ENCODE assay signal across 8 cellular contexts in genomic region chr12:102484017-102484731, GRCh38. TPM values are rescaled to one million over a fixed set of nuclear protein-coding genes. Genes with fewer than 3 reads are reported as not detected.
DNase-seq lines count a peak whose midpoint lies in the region; ATAC-seq and TF ChIP-seq lines count a peak whose summit lies in the region.

No MANE protein-coding gene starts in this region.

- H3K79me2 ChIP-seq in parathyroid adenoma: no peaks in the 10 kb centered on the region

- H3K4me1 Mint-ChIP-seq in activated T-helper 1 cell treated with anti-CD3 and anti-CD28 coated beads, Interleukin-12 subunit alpha, Interleukin-12 subunit beta, Interleukin-2, Interleukin-4 antibody, amounts not matched to agents 30 ng/mL and 10 ng/mL and 1 ng/mL, durations not matched to agents 14 hours and 24 hours and 36 hours (ENCODE audit: low read depth): peaks cover 33% of the 10 kb centered on the region

- peaks cover 2% of the 10 kb centered on the region for H3K4me1 ChIP-seq in parathyroid adenoma
- H3K4me1 ChIP-seq in upper lobe of left lung: peaks cover 0 to 15% (median 10%) of the 10 kb centered on the region in 4 donors

- TF ChIP-seq EP300 in upper lobe of left lung (IDR thresholded peaks at IDR 0.05): no peak

- WGBS in upper lobe of left lung, 2 donors: 19 to 22% methylated on average over 14 of the region's 14 CpGs

- H3K27ac Mint-ChIP-seq in activated T-helper 1 cell treated with anti-CD3 and anti-CD28 coated beads, Interleukin-12 subunit alpha, Interleukin-12 subunit beta, Interleukin-2, Interleukin-4 antibody, amounts not matched to agents 30 ng/mL and 10 ng/mL and 1 ng/mL, durations not matched to agents 14 hours and 24 hours and 36 hours: peak overlapping the region; percentile 92

- H3K27ac ChIP-seq in parathyroid adenoma: no peak overlapping the region
- H3K27ac ChIP-seq in upper lobe of left lung: peak overlapping the region in 3 of 4 donors; percentile 33 to 67 (median 36)

- peak overlapping the region; percentile 60 for H2AFZ ChIP-seq in parathyroid adenoma

- TF ChIP-seq POLR2A in upper lobe of left lung (IDR thresholded peaks at IDR 0.05): no peak

- H3K27me3 Mint-ChIP-seq in activated T-helper 1 cell treated with anti-CD3 and anti-CD28 coated beads, Interleukin-12 subunit alpha, Interleukin-12 subunit beta, Interleukin-2, Interleukin-4 antibody, amounts not matched to agents 30 ng/mL and 10 ng/mL and 1 ng/mL, durations not matched to agents 14 hours and 24 hours and 36 hours (ENCODE audit: insufficient read depth): no peaks in the 10 kb centered on the region

- peaks cover 2% of the 10 kb centered on the region for H3K36me3 Mint-ChIP-seq in activated T-helper 1 cell treated with anti-CD3 and anti-CD28 coated beads, Interleukin-12 subunit alpha, Interleukin-12 subunit beta, Interleukin-2, Interleukin-4 antibody, amounts not matched to agents 30 ng/mL and 10 ng/mL and 1 ng/mL, durations not matched to agents 14 hours and 24 hours and 36 hours (ENCODE audit: low read depth)

- peak overlapping the region; percentile 73 for H3K4me3 Mint-ChIP-seq in activated T-helper 1 cell treated with anti-CD3 and anti-CD28 coated beads, Interleukin-12 subunit alpha, Interleukin-12 subunit beta, Interleukin-2, Interleukin-4 antibody, amounts not matched to agents 30 ng/mL and 10 ng/mL and 1 ng/mL, durations not matched to agents 14 hours and 24 hours and 36 hours

- H3K9me3 Mint-ChIP-seq in activated T-helper 1 cell treated with anti-CD3 and anti-CD28 coated beads, Interleukin-12 subunit alpha, Interleukin-12 subunit beta, Interleukin-2, Interleukin-4 antibody, amounts not matched to agents 30 ng/mL and 10 ng/mL and 1 ng/mL, durations not matched to agents 14 hours and 24 hours and 36 hours: no peaks in the 10 kb centered on the region

- H3K9ac ChIP-seq in parathyroid adenoma: no peak overlapping the region

- peak; percentile 9 for DNase-seq in CMK (ENCODE audit: low read depth)
- peak; percentile 30 for DNase-seq in GM19240 (ENCODE audit: insufficient read length, low spot score)
- DNase-seq in OCI-M1 (lab: John Stamatoyannopoulos, UW): peak; percentile 83
- DNase-seq in activated T-helper 1 cell treated with anti-CD3 and anti-CD28 coated beads, Interleukin-12 subunit alpha, Interleukin-12 subunit beta, Interleukin-2, Interleukin-4 antibody, amounts not matched to agents 30 ng/mL and 10 ng/mL and 1 ng/mL, durations not matched to agents 14 hours and 24 hours and 36 hours (ENCODE audit: low spot score): peak; percentile 42
- DNase-seq in foreskin melanocyte: peak; percentile 91
- peak in 1 of 2 donors; percentile 37 for DNase-seq in upper lobe of left lung

- peak; percentile 42 for ATAC-seq in HG03439 (IDR thresholded peaks at IDR 0.05; ENCODE audit: unreplicated experiment)
- peak; percentile 69 to 80 for ATAC-seq in upper lobe of left lung (ENCODE audit: low FRiP score in 2 of 2)

- H3K9me3 ChIP-seq in parathyroid adenoma (ENCODE audit: control insufficient read depth, low read length) (no peaks in the 10 kb centered on the region), upper lobe of left lung (no peaks in the 10 kb centered on the region)

- peak; percentile 86 for TF ChIP-seq CTCF in parathyroid adenoma (IDR thresholded peaks at IDR 0.05)
- TF ChIP-seq CTCF in upper lobe of left lung (IDR thresholded peaks at IDR 0.05): peak; percentile 42 to 91 (median 65)

- H3K27me3 ChIP-seq in parathyroid adenoma (ENCODE audit: control insufficient read depth, insufficient read depth, low read length) (no peaks in the 10 kb centered on the region), upper lobe of left lung (no peaks in the 10 kb centered on the region)

- intact Hi-C loops in activated T-helper 1 cell treated with anti-CD3 and anti-CD28 coated beads, Interleukin-12 subunit alpha, Interleukin-12 subunit beta, Interleukin-2, Interleukin-4 antibody, amounts not matched to agents 30 ng/mL and 10 ng/mL and 1 ng/mL, durations not matched to agents 14 hours and 24 hours and 36 hours (cut with micrococcal nuclease): loop anchor here (1.0 to 5.0 kb wide), 15 partner anchors 10 to 692 kb away; partner anchors contain the start of genes DRAM1, NUP37, PARPBP and PMCH

- H3K4me3 ChIP-seq in parathyroid adenoma (ENCODE audit: low read depth, low read length) (no peak overlapping the region), upper lobe of left lung (peak overlapping the region in 3 of 4 donors; percentile 11 to 30 (median 21))

- peak overlapping the region; percentile 58 for H3K4me2 ChIP-seq in parathyroid adenoma (ENCODE audit: low read length)

- H3K36me3 ChIP-seq in parathyroid adenoma (ENCODE audit: control insufficient read depth, insufficient read depth, low read length): no peaks in the 10 kb centered on the region
- no peaks in the 10 kb centered on the region for H3K36me3 ChIP-seq in upper lobe of left lung

RNA-seq across cellular contexts. Expression of gene IGF1, which starts 3.8 kb away (rescaled TPM):
- total RNA-seq in activated T-helper 1 cell treated with anti-CD3 and anti-CD28 coated beads, Interleukin-12 subunit alpha, Interleukin-12 subunit beta, Interleukin-2, Interleukin-4 antibody, amounts not matched to agents 30 ng/mL and 10 ng/mL and 1 ng/mL, durations not matched to agents 14 hours and 24 hours and 36 hours: 0.34 and 0.83 TPM in 2 replicates
- total RNA-seq in upper lobe of left lung: 10 to 100 TPM in 2 of 6 donors, 1 to 10 TPM in 4; 1.0 to 23.9 (median 5.0) TPM
